Comparison of ENCODE assay signal across 25 cellular contexts in the genomic region with DNA sequence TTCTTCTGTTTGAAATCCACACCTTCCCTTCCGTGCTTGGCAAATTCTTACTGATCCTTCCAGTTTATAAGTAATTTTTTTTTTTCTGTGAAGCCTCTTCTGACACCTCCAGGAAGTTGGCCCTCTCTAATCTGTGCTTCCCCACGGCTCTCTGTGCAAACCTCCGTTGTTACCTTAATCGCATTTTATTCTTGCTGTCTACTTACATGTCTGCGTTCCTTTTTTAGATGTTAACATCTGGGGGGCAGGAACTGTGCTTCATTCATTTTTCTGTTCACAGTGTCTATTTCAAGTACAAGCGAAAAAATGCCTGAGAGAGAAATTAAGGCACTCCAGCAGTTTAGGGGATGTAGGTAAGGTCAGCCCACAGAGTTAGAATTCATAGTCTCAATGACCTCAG. TPM values are rescaled to one million over a fixed set of nuclear protein-coding genes. Genes with fewer than 3 reads are reported as not detected.
DNase-seq lines count a peak whose midpoint lies in the region; ATAC-seq and TF ChIP-seq lines count a peak whose summit lies in the region.
"Had no signal": no experiment of that assay in that cellular context is flagged by ENCODE, and none has a peak within 500 bp of the region (broad histone marks: within the 10 kb centered on the region; RNA-seq: fewer than 3 reads in every experiment).

No MANE protein-coding gene starts in this region.

- POLR2A ChIA-PET in activated B cell treated with CpG ODN at 0.5 μM for 24 hours (lab: Charles Lee): interaction anchor here (0.8 to 3.0 kb wide), 4 partner anchors 9 to 76 kb away, joined by 3 to 18 read pairs (median 10); a partner anchor contains a TSS

- intact Hi-C loops in activated B cell treated with CpG ODN at 0.5 μM for 24 hours (cut with micrococcal nuclease): loop anchor here (1.0 to 10.0 kb wide), 4 partner anchors 8 to 296 kb away; a partner anchor contains a TSS

- H3K79me2 ChIP-seq in GM23338 (replicated peaks; ENCODE audit: insufficient read depth): no peaks in the 10 kb centered on the region

- no peaks in the 10 kb centered on the region for H3F3A ChIP-seq in GM23338 (replicated peaks; ENCODE audit: low read depth)

- no peaks in the 10 kb centered on the region for H3K36me3 Mint-ChIP-seq in GM23338 (ENCODE audit: low read depth)
- no peaks in the 10 kb centered on the region for H3K36me3 Mint-ChIP-seq in activated B cell treated with CpG ODN at 0.5 μM for 24 hours (ENCODE audit: low read depth)
- peaks cover 6% of the 10 kb centered on the region for H3K36me3 Mint-ChIP-seq in stimulated activated memory B cell treated with anti-CD40 and anti-IgM and Interleukin-4, amounts not matched to agents 10 μg/mL and 1 μg/mL and 100 μg/mL, for 72 hours
- H3K36me3 Mint-ChIP-seq: CD14-positive monocyte had no signal

- H3K4me1 Mint-ChIP-seq in GM23338: peaks cover 5% of the 10 kb centered on the region; the same call in 2 of the 3 replicates
- peaks cover 57% of the 10 kb centered on the region for H3K4me1 Mint-ChIP-seq in activated B cell treated with CpG ODN at 0.5 μM for 24 hours
- H3K4me1 Mint-ChIP-seq in stimulated activated memory B cell treated with anti-CD40 and anti-IgM and Interleukin-4, amounts not matched to agents 10 μg/mL and 1 μg/mL and 100 μg/mL, for 72 hours: peaks cover 38% of the 10 kb centered on the region
- H3K4me1 Mint-ChIP-seq: CD14-positive monocyte had no signal

- H3K9me3 ChIP-seq in BLaER1 treated with 17β-estradiol and CSF1 and Interleukin-3, amounts not matched to agents 10 nM and 100 nM (replicated peaks in 1 of 11): no peaks in the 10 kb centered on the region
- H3K9me3 ChIP-seq: A549, MG63, Peyer's patch had no signal

- no peaks in the 10 kb centered on the region for H4K20me1 ChIP-seq in BLaER1 treated with 17β-estradiol and CSF1 and Interleukin-3, amounts not matched to agents 10 nM and 100 nM
- H4K20me1 ChIP-seq in GM23338 (replicated peaks; ENCODE audit: insufficient read depth): no peaks in the 10 kb centered on the region

- H3K27me3 Mint-ChIP-seq in GM23338 (ENCODE audit: insufficient read depth, low read depth, poor library complexity): no peaks in the 10 kb centered on the region
- H3K27me3 Mint-ChIP-seq in activated B cell treated with CpG ODN at 0.5 μM for 24 hours: no peaks in the 10 kb centered on the region
- H3K27me3 Mint-ChIP-seq in stimulated activated memory B cell treated with anti-CD40 and anti-IgM and Interleukin-4, amounts not matched to agents 10 μg/mL and 1 μg/mL and 100 μg/mL, for 72 hours: no peaks in the 10 kb centered on the region

- peak overlapping the region; percentile 38; the same call in 1 of the 2 replicates for H2AFZ ChIP-seq in GM23338

- DNase-seq in GM23338 (ENCODE audit: low spot score) (no peak), activated B cell treated with CpG ODN at 0.5 μM for 24 hours (no peak), NCI-H524 treated with DMSO at 0.1 percent for 48 hours (lab: John Stamatoyannopoulos, UW) (no peak)
- DNase-seq: AML-193, DMS153, DND-41, KG1, MG63, NCI-H1048, NCI-H1417, NCI-H1694, NCI-H2081, NCI-H2227 treated with DMSO at 0.1 percent for 48 hours, NCI-H69, OCI-M1, Peyer's patch, SJCRH30, T-helper 2 cell had no signal

- H3K27ac ChIP-seq in BLaER1 treated with 17β-estradiol and CSF1 and Interleukin-3, amounts not matched to agents 10 nM and 100 nM: no peak overlapping the region
- H3K27ac ChIP-seq in GM23338 (ENCODE audit: low read depth): no peak overlapping the region
- H3K27ac ChIP-seq: A549, SJCRH30 had no signal

- H3K9me2 ChIP-seq in GM23338 (ENCODE audit: insufficient read depth): no peaks in the 10 kb centered on the region

- no peaks in the 10 kb centered on the region for H3K27me3 ChIP-seq in BLaER1 treated with 17β-estradiol and CSF1 and Interleukin-3, amounts not matched to agents 10 nM and 100 nM
- no peaks in the 10 kb centered on the region for H3K27me3 ChIP-seq in GM23338 (ENCODE audit: insufficient read depth)
- H3K27me3 ChIP-seq: MG63, Peyer's patch, SJCRH30 had no signal

- H3K36me3 ChIP-seq in BLaER1 treated with 17β-estradiol and CSF1 and Interleukin-3, amounts not matched to agents 10 nM and 100 nM: no peaks in the 10 kb centered on the region
- H3K36me3 ChIP-seq in GM23338 (ENCODE audit: insufficient read depth): no peaks in the 10 kb centered on the region
- H3K36me3 ChIP-seq: MG63, Peyer's patch, SJCRH30 had no signal

- H3K9me3 Mint-ChIP-seq in GM23338 (no peaks in the 10 kb centered on the region), activated B cell treated with CpG ODN at 0.5 μM for 24 hours (no peaks in the 10 kb centered on the region)
- no peaks in the 10 kb centered on the region for H3K9me3 Mint-ChIP-seq in stimulated activated memory B cell treated with anti-CD40 and anti-IgM and Interleukin-4, amounts not matched to agents 10 μg/mL and 1 μg/mL and 100 μg/mL, for 72 hours

- no peak overlapping the region for H3K4me3 ChIP-seq in BLaER1 treated with 17β-estradiol and CSF1 and Interleukin-3, amounts not matched to agents 10 nM and 100 nM
- no peak overlapping the region for H3K4me3 ChIP-seq in GM23338
- H3K4me3 ChIP-seq: A549, MG63, Peyer's patch, SJCRH30 had no signal

- TF ChIP-seq CTCF in GM23338 (conservative IDR thresholded peaks at IDR 0.05; ENCODE audit: low read depth in 2 of 2): no peak
- no peak for TF ChIP-seq CTCF in activated B cell treated with CpG ODN at 0.5 μM for 24 hours (IDR thresholded peaks at IDR 0.05)

- H3K27ac Mint-ChIP-seq in GM23338 (no peak overlapping the region), activated B cell treated with CpG ODN at 0.5 μM for 24 hours (peak overlapping the region; percentile 98)
- H3K27ac Mint-ChIP-seq in stimulated activated memory B cell treated with anti-CD40 and anti-IgM and Interleukin-4, amounts not matched to agents 10 μg/mL and 1 μg/mL and 100 μg/mL, for 72 hours: peak overlapping the region; percentile 86
- H3K27ac Mint-ChIP-seq: CD14-positive monocyte had no signal

- CTCF ChIA-PET in activated B cell treated with CpG ODN at 0.5 μM for 24 hours (lab: Charles Lee): interaction anchor here (1.1 to 1.4 kb wide), 3 partner anchors 17 to 126 kb away, joined by 3 read pairs; no protein-coding TSS in a partner anchor

- ATAC-seq in GM23338: no peak
- peak; percentile 35 for ATAC-seq in activated B cell treated with CpG ODN at 0.5 μM for 24 hours (ENCODE audit: low read depth)
- peak; percentile 59 for ATAC-seq in stimulated activated memory B cell treated with anti-CD40 and anti-IgM and Interleukin-4, amounts not matched to agents 10 μg/mL and 1 μg/mL and 100 μg/mL, for 72 hours
- no peak for ATAC-seq in GM21515 (IDR thresholded peaks at IDR 0.05; ENCODE audit: unreplicated experiment)
- ATAC-seq in GM19324 (IDR thresholded peaks at IDR 0.05; ENCODE audit: low FRiP score, unreplicated experiment): no peak
- ATAC-seq: A549, SK-N-SH treated with all-trans-retinoic acid at 6 μM for 48 hours had no signal

- H3K4me3 Mint-ChIP-seq in GM23338 (no peak overlapping the region), activated B cell treated with CpG ODN at 0.5 μM for 24 hours (peak overlapping the region; percentile 72)
- H3K4me3 Mint-ChIP-seq in stimulated activated memory B cell treated with anti-CD40 and anti-IgM and Interleukin-4, amounts not matched to agents 10 μg/mL and 1 μg/mL and 100 μg/mL, for 72 hours: peak overlapping the region; percentile 2
- H3K4me3 Mint-ChIP-seq: CD14-positive monocyte had no signal

- peak overlapping the region; percentile 53 to 86 (median 73) for H3K4me2 ChIP-seq in BLaER1 treated with 17β-estradiol and CSF1 and Interleukin-3, amounts not matched to agents 10 nM and 100 nM
- H3K4me2 ChIP-seq in GM23338: no peak overlapping the region
- H3K4me2 ChIP-seq: A549 had no signal

- peaks cover 30 to 50% (median 41%) of the 10 kb centered on the region in 10 experiments for H3K4me1 ChIP-seq in BLaER1 treated with 17β-estradiol and CSF1 and Interleukin-3, amounts not matched to agents 10 nM and 100 nM
- H3K4me1 ChIP-seq in GM23338 (ENCODE audit: insufficient read depth): no peaks in the 10 kb centered on the region
- H3K4me1 ChIP-seq: Peyer's patch had no signal

- no peak overlapping the region; a peak in 1 of 22 replicates for H3K9ac ChIP-seq in BLaER1 treated with 17β-estradiol and CSF1 and Interleukin-3, amounts not matched to agents 10 nM and 100 nM

TF ChIP-seq in GM23338, 12 proteins besides CTCF, POLR2A, EP300 and RAD21:
- TF ChIP-seq ZNF331 (CRISPR knock-in tag; IDR thresholded peaks at IDR 0.05; ENCODE audit: low read depth) (no peak), EZH2 (IDR thresholded peaks at IDR 0.05; ENCODE audit: low read depth, unreplicated experiment) (no peak), EZH2phosphoT487 (IDR thresholded peaks at IDR 0.05; ENCODE audit: unreplicated experiment) (no peak), CREB1 (CRISPR knock-in tag; IDR thresholded peaks at IDR 0.05; ENCODE audit: low read depth) (no peak), STAT1 (IDR thresholded peaks at IDR 0.05; ENCODE audit: unreplicated experiment) (no peak), NANOG (IDR thresholded peaks at IDR 0.05; ENCODE audit: borderline replicate concordance) (no peak)

RNA-seq across cellular contexts. Expression of a gene that starts 8.4 kb away (rescaled TPM):
- 3.3 and 7.2 TPM in 2 replicates for total RNA-seq in GM23338 (2014; rRNA removed; shearing (Covaris generic))
- polyA plus RNA-seq in GM23338 (2016; fragmentation: Nextera tagmentation; extraction: Ambion mirVana): 4.6 TPM in 2 replicates
- total RNA-seq in activated B cell treated with CpG ODN at 0.5 μM for 24 hours: 51.7 and 58.8 TPM in 2 replicates

Comparison
In these comparisons a context has a peak if more than half of its experiments do, and no peak if none do; other contexts are left out.
1. ATAC-seq: peak in activated B cell treated with CpG ODN at 0.5 μM for 24 hours (single experiment) and stimulated activated memory B cell treated with anti-CD40 and anti-IgM and Interleukin-4, amounts not matched to agents 10 μg/mL and 1 μg/mL and 100 μg/mL, for 72 hours (single experiment); none in GM23338 (single experiment), GM21515 (single experiment) and GM19324 (single experiment).